1 cellular context compared by ENCODE assay signal in the genomic region with DNA sequence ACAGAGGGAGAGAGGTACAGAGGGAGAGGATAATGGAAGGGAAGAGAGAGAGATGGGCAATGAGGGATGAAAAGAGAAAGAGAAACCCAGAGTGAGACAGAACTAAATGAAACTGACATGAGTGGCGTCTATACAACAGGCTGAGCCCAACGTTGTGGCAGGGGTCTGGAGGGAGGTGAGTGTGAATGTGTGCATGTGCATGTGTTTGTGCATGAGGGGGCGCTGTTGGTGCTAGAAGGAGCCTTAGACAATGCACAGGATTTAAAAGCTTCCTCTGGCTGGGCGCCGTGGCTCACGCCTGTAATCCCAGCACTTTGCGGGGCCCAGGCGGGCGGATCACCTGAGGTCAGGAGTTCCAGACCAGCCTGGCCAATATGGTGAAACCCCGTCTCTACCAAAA.
TF ChIP-seq lines count a peak whose summit lies in the region.

No MANE protein-coding gene starts in this region.

TF ChIP-seq in H1, 55 proteins besides CTCF, POLR2A, EP300 and RAD21:
- TF ChIP-seq GTF2F1 (IDR thresholded peaks at IDR 0.05; ENCODE audit: borderline replicate concordance, low read depth, low read length) = no peak
- no peak for TF ChIP-seq ATF2 (IDR thresholded peaks at IDR 0.05; ENCODE audit: low read length)
- TF ChIP-seq POU5F1 (IDR thresholded peaks at IDR 0.05; ENCODE audit: low read depth, low read length) = no peak
- TF ChIP-seq SRF (IDR thresholded peaks at IDR 0.05; ENCODE audit: low read depth, low read length) = no peak
- TF ChIP-seq, protein P1, sequence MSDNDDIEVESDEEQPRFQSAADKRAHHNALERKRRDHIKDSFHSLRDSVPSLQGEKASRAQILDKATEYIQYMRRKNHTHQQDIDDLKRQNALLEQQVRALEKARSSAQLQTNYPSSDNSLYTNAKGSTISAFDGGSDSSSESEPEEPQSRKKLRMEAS (IDR thresholded peaks at IDR 0.05) = peak; percentile 43
- no peak for TF ChIP-seq CHD2 (IDR thresholded peaks at IDR 0.05; ENCODE audit: low read length)
- TF ChIP-seq CHD7 (IDR thresholded peaks at IDR 0.05; ENCODE audit: insufficient replicate concordance, low read length) = no peak
- TF ChIP-seq CBX5 (IDR thresholded peaks at IDR 0.05; ENCODE audit: low read depth, low read length) = no peak
- TF ChIP-seq KDM1A (IDR thresholded peaks at IDR 0.05; ENCODE audit: borderline replicate concordance, low read length) = no peak
- TF ChIP-seq TBP (IDR thresholded peaks at IDR 0.05; ENCODE audit: low read depth, low read length) = peak; percentile 27; the same call in 1 of the 2 replicates
- TF ChIP-seq CREB1 (IDR thresholded peaks at IDR 0.05) = no peak
